Comparison of ENCODE assay signal across 8 cellular contexts in the genomic region with DNA sequence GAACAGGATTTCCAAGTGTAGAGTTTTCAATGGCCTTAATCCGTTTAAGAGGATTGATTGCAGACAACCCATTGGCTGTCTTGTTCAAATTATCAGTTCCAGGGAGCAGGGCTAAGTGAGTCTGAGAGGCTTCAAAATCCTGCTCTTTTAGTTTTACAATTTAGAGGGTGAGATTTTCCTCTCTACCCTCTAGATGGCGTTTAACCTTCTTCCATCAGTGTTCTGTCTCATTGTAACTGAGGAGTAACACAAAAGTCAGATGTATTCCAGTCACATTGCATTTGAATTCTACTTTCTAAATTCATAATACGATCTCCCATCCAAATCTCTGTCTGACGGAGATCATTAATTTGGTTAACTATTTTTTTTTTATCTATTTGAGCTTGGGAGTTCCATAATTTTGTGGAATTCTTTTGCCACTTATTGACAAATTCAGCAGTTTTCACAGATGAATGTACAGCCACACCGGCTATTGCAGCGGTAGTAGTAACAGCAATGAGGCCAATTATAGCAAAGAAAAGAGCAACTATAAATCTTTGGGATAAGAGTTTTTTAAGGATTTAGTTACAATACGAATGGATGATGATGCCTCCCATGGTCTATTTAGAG. TPM values are rescaled to one million over a fixed set of nuclear protein-coding genes. Genes with fewer than 3 reads are reported as not detected.
A peak's percentile ranks its signal among the peaks of the same experiment; 100 is the strongest.
DNase-seq lines count a peak whose midpoint lies in the region; ATAC-seq, FAIRE-seq and TF ChIP-seq lines count a peak whose summit lies in the region.

No MANE protein-coding gene starts in this region.

- H3K79me1 ChIP-seq in IMR-90 (ENCODE audit: low read depth in 1 of 2, low read length in 2 of 2) (0 out of 4 replicates have a peak, but pooled peaks cover 0 to 6% of the 10 kb centered on the region in 2 experiments), mesenchymal stem cell (replicated peaks; ENCODE audit: low read length, poor library complexity, severe bottlenecking) (no peaks in the 10 kb centered on the region)

- H3K4me2 ChIP-seq in IMR-90 (ENCODE audit: low read depth, low read length) (no peak overlapping the region), mesenchymal stem cell (ENCODE audit: low read length, poor library complexity, severe bottlenecking) (no peak overlapping the region)

- no peak overlapping the region for H3K56ac ChIP-seq in IMR-90 (ENCODE audit: extremely low read depth, insufficient read depth, low read length)

- H3K9ac ChIP-seq in IMR-90 (ENCODE audit: low read depth, low read length) (no peak overlapping the region), mesenchymal stem cell (ENCODE audit: low read length) (peak overlapping the region; percentile 18)

- H2BK120ac ChIP-seq in IMR-90 (ENCODE audit: low read depth, low read length) (no peak overlapping the region), mesenchymal stem cell (ENCODE audit: low read depth, low read length) (no peak overlapping the region)

- H2BK20ac ChIP-seq in IMR-90 (ENCODE audit: low read depth, low read length) = no peak overlapping the region

- H2BK15ac ChIP-seq in IMR-90 (ENCODE audit: low read depth, low read length) (no peak overlapping the region), mesenchymal stem cell (ENCODE audit: low read depth, poor library complexity, severe bottlenecking) (no peak overlapping the region)

- DNase-seq in D721Med (ENCODE audit: insufficient read length, low spot score) (peak; percentile 49), IMR-90 (peak; percentile 18), astrocyte of the hippocampus (ENCODE audit: low read depth, low spot score) (peak; percentile 13), mesenchymal stem cell (peak; percentile 33), NCI-H1048 (lab: John Stamatoyannopoulos, UW) (no peak)
- no peak for DNase-seq in activated CD4-positive, CD25-positive, alpha-beta regulatory T cell treated with anti-CD3 and anti-CD28 coated beads, Interleukin-2, amount 50 U/mL, for 72 hours

- H2BK5ac ChIP-seq in IMR-90 (ENCODE audit: low read depth, low read length, poor library complexity, severe bottlenecking) (no peak overlapping the region), mesenchymal stem cell (ENCODE audit: low read depth, low read length, poor library complexity, severe bottlenecking) (no peak overlapping the region)

- intact Hi-C loops in IMR-90 (cut with micrococcal nuclease) = no loop called here

- H4K8ac ChIP-seq in IMR-90 (ENCODE audit: low read depth in 2 of 2, low read length in 2 of 2) = no peak overlapping the region
- no peak overlapping the region for H4K8ac ChIP-seq in mesenchymal stem cell (ENCODE audit: low read length)

- H3K4me1 ChIP-seq in IMR-90 (ENCODE audit: control insufficient read depth, insufficient read depth, low read length) (no peaks in the 10 kb centered on the region), mesenchymal stem cell (ENCODE audit: control insufficient read depth, insufficient read depth, low read depth, low read length) (peaks cover 8% of the 10 kb centered on the region)

- H4K91ac ChIP-seq in IMR-90 (ENCODE audit: insufficient read depth, low read depth, low read length) (no peak overlapping the region), mesenchymal stem cell (ENCODE audit: low read length) (no peak overlapping the region)

- no peak overlapping the region for H3K23ac ChIP-seq in IMR-90 (ENCODE audit: low read depth, low read length)
- no peak overlapping the region for H3K23ac ChIP-seq in mesenchymal stem cell (ENCODE audit: low read length in 2 of 2)

- whole genome bisulfite sequencing in IMR-90 (ENCODE audit: extremely low coverage in 2 of 2, insufficient read length in 1 of 2), 2 experiments = no CpG with 5 or more reads among the region's 7 CpGs
- WGBS in mesenchymal stem cell = 63% methylated on average over 3 of the region's 7 CpGs

- no peak overlapping the region for H3K4ac ChIP-seq in IMR-90 (ENCODE audit: low read depth, low read length)
- H3K4ac ChIP-seq in mesenchymal stem cell (ENCODE audit: low read depth in 1 of 2, low read length in 2 of 2) = no peak overlapping the region

- no peak overlapping the region for H3K4me3 ChIP-seq in IMR-90 (ENCODE audit: insufficient read depth, low read depth, low read length)
- no peak overlapping the region for H3K4me3 ChIP-seq in mesenchymal stem cell (ENCODE audit: insufficient read depth in 1 of 2, low read depth in 1 of 2, low read length in 2 of 2)

- CTCF ChIA-PET in IMR-90 (lab: Yijun Ruan, JAX) = interaction anchor here (0.7 to 1.9 kb wide), 4 partner anchors 24 to 263 kb away, joined by 4 to 5 read pairs (median 4); no protein-coding TSS in a partner anchor

- H4K5ac ChIP-seq in IMR-90 (ENCODE audit: low read depth, low read length) = no peak overlapping the region

- no peaks in the 10 kb centered on the region for H4K20me1 ChIP-seq in IMR-90 (ENCODE audit: insufficient read depth, low read length)

- TF ChIP-seq CTCF in D721Med (IDR thresholded peaks at IDR 0.05; ENCODE audit: insufficient read depth, missing control alignments) = peak; percentile 63
- peak; percentile 53 for TF ChIP-seq CTCF in IMR-90 (conservative IDR thresholded peaks at IDR 0.05; ENCODE audit: low read depth, low read length)

- no peak for TF ChIP-seq RAD21 in IMR-90 (IDR thresholded peaks at IDR 0.05; ENCODE audit: low read length)

- no peaks in the 10 kb centered on the region for H3K27me3 ChIP-seq in IMR-90 (ENCODE audit: control insufficient read depth, insufficient read depth, low read length)
- no peaks in the 10 kb centered on the region for H3K27me3 ChIP-seq in mesenchymal stem cell (ENCODE audit: control insufficient read depth in 1 of 2, insufficient read depth in 1 of 2, low read length in 2 of 2)

- no peak overlapping the region for H2AK9ac ChIP-seq in IMR-90 (replicated peaks; ENCODE audit: low read depth, low read length, poor library complexity)

- no peak overlapping the region for H2AFZ ChIP-seq in IMR-90 (replicated peaks; ENCODE audit: low read length, poor library complexity)
- no peak overlapping the region for H2AFZ ChIP-seq in mesenchymal stem cell (ENCODE audit: low read depth, low read length)

- no peak overlapping the region for H3K14ac ChIP-seq in IMR-90 (replicated peaks; ENCODE audit: low read depth, low read length)
- H3K14ac ChIP-seq in mesenchymal stem cell (ENCODE audit: low read length in 2 of 2) = no peak overlapping the region

- in situ Hi-C loops in IMR-90 (cut with MboI; ENCODE audit: low sequenced_read_pairs) = no loop called here

- FAIRE-seq in D721Med (lab: Jason Lieb, UNC) = peak; percentile 16

- H3K36me3 ChIP-seq in IMR-90 (ENCODE audit: control insufficient read depth, insufficient read depth, low read length) (no peaks in the 10 kb centered on the region), mesenchymal stem cell (ENCODE audit: control insufficient read depth in 1 of 2, insufficient read depth in 2 of 2, low read depth in 1 of 2, low read length in 2 of 2) (no peaks in the 10 kb centered on the region)

- no TSS peak for BruUV-seq in IMR-90 (replicated peaks; lab: Mats Ljungman, UMichigan)

- no peaks in the 10 kb centered on the region; the same call in 1 of the 2 replicates for H3K9me1 ChIP-seq in IMR-90 (ENCODE audit: insufficient read depth, low read length)

- H2BK12ac ChIP-seq in mesenchymal stem cell (ENCODE audit: low read length in 2 of 2) = no peak overlapping the region

- H3K18ac ChIP-seq in IMR-90 (ENCODE audit: low read depth, low read length) (no peak overlapping the region), mesenchymal stem cell (ENCODE audit: low read depth in 1 of 2, low read length in 2 of 2) (no peak overlapping the region)

- dilution Hi-C loops in IMR-90 (cut with HindIII; ENCODE audit: low sequenced_read_pairs, unreplicated experiment) = no loop called here

- peaks cover 3% of the 10 kb centered on the region for H3K9me3 ChIP-seq in IMR-90 (ENCODE audit: control insufficient read depth, insufficient read depth, low read length)
- peaks cover 16% of the 10 kb centered on the region for H3K9me3 ChIP-seq in mesenchymal stem cell (ENCODE audit: control insufficient read depth, low read length)

- H2AK5ac ChIP-seq in IMR-90 (ENCODE audit: low read depth, low read length) (no peak overlapping the region), mesenchymal stem cell (ENCODE audit: low read length, severe bottlenecking) (no peak overlapping the region)

- no peak overlapping the region for H3K27ac ChIP-seq in IMR-90 (ENCODE audit: insufficient read depth, low read length)
- H3K27ac ChIP-seq in mesenchymal stem cell (ENCODE audit: low read length, poor library complexity, severe bottlenecking) = no peak overlapping the region

- POLR2A ChIA-PET in IMR-90 (lab: Charles Lee; ENCODE audit: unreplicated experiment) = no interaction called here

- ATAC-seq in IMR-90 (ENCODE audit: low read depth) (no peak), HG03521 (IDR thresholded peaks at IDR 0.05; ENCODE audit: unreplicated experiment) (no peak), GM21529 (IDR thresholded peaks at IDR 0.05; ENCODE audit: unreplicated experiment) (no peak)

- TF ChIP-seq POLR2A in IMR-90 (IDR thresholded peaks at IDR 0.05; ENCODE audit: low read depth, low read length) = no peak

RNA-seq across cellular contexts. Expression of gene C19orf84, which starts 7.8 kb away (rescaled TPM):
- not detected in 2 replicates for total RNA-seq in IMR-90 (2012; rRNA removed)
- polyA plus RNA-seq in IMR-90 (2012; rRNA removed) = not detected in 2 replicates
- polyA plus RNA-seq in IMR-90 (2012; cell fraction: cytosol; rRNA removed) = not detected in 2 replicates
- polyA plus RNA-seq in IMR-90 (2012; cell fraction: nucleus; rRNA removed; ENCODE audit: low replicate concordance) = not detected in 2 replicates
- not detected for polyA plus RNA-seq in mesenchymal stem cell (2013, experiment 1 of 2)
- polyA plus RNA-seq in mesenchymal stem cell (2013, experiment 2 of 2) = not detected

RNA-seq across cellular contexts. Expression of gene LIM2, which starts 10.4 kb away (rescaled TPM):
- not detected in 2 replicates for total RNA-seq in IMR-90 (2012; rRNA removed)
- polyA plus RNA-seq in IMR-90 (2012; rRNA removed) = not detected in 2 replicates
- polyA plus RNA-seq in IMR-90 (2012; cell fraction: cytosol; rRNA removed) = not detected in 2 replicates
- polyA plus RNA-seq in IMR-90 (2012; cell fraction: nucleus; rRNA removed; ENCODE audit: low replicate concordance) = not detected in 2 replicates
- polyA plus RNA-seq in mesenchymal stem cell (2013, experiment 1 of 2) = not detected
- polyA plus RNA-seq in mesenchymal stem cell (2013, experiment 2 of 2) = not detected

RNA-seq across cellular contexts. Expression of gene SIGLEC10, which starts 19.2 kb away (rescaled TPM):
- not detected in 2 replicates for total RNA-seq in IMR-90 (2012; rRNA removed)
- polyA plus RNA-seq in IMR-90 (2012; rRNA removed) = not detected in 2 replicates
- not detected in 2 replicates for polyA plus RNA-seq in IMR-90 (2012; cell fraction: cytosol; rRNA removed)
- polyA plus RNA-seq in IMR-90 (2012; cell fraction: nucleus; rRNA removed; ENCODE audit: low replicate concordance) = not detected in 2 replicates
- not detected for polyA plus RNA-seq in mesenchymal stem cell (2013, experiment 1 of 2)
- not detected for polyA plus RNA-seq in mesenchymal stem cell (2013, experiment 2 of 2)

RNA-seq across cellular contexts. Expression of gene NKG7, which starts 25.7 kb away (rescaled TPM):
- not detected in 2 replicates for total RNA-seq in IMR-90 (2012; rRNA removed)
- not detected in 2 replicates for polyA plus RNA-seq in IMR-90 (2012; rRNA removed)
- not detected in 2 replicates for polyA plus RNA-seq in IMR-90 (2012; cell fraction: cytosol; rRNA removed)
- not detected in 2 replicates for polyA plus RNA-seq in IMR-90 (2012; cell fraction: nucleus; rRNA removed; ENCODE audit: low replicate concordance)
- polyA plus RNA-seq in mesenchymal stem cell (2013, experiment 1 of 2) = not detected
- not detected for polyA plus RNA-seq in mesenchymal stem cell (2013, experiment 2 of 2)

RNA-seq across cellular contexts. Expression of gene CLDND2, which starts 29.4 kb away (rescaled TPM):
- total RNA-seq in IMR-90 (2012; rRNA removed) = not detected in 2 replicates
- not detected in 2 replicates for polyA plus RNA-seq in IMR-90 (2012; rRNA removed)
- not detected in 2 replicates for polyA plus RNA-seq in IMR-90 (2012; cell fraction: cytosol; rRNA removed)
- polyA plus RNA-seq in IMR-90 (2012; cell fraction: nucleus; rRNA removed; ENCODE audit: low replicate concordance) = not detected in 2 replicates
- polyA plus RNA-seq in mesenchymal stem cell (2013, experiment 1 of 2) = 2.7 TPM
- polyA plus RNA-seq in mesenchymal stem cell (2013, experiment 2 of 2) = 2.5 TPM

Comparison
In these comparisons a context has a peak if more than half of its experiments do, and no peak if none do; other contexts are left out.
1. DNase-seq: peak in D721Med (single experiment), IMR-90 (single experiment), astrocyte of the hippocampus (single experiment) and mesenchymal stem cell (single experiment); none in NCI-H1048 (single experiment) and activated CD4-positive, CD25-positive, alpha-beta regulatory T cell treated with anti-CD3 and anti-CD28 coated beads, Interleukin-2, amount 50 U/mL, for 72 hours (single experiment).